8 cellular contexts compared by ENCODE assay signal in genomic region chr12:14238224-14238792, GRCh38.
DNase-seq lines count a peak whose midpoint lies in the region; ATAC-seq, FAIRE-seq and TF ChIP-seq lines count a peak whose summit lies in the region.

No MANE protein-coding gene starts in this region.

- POLR2A ChIA-PET in GM12878 (lab: Charles Lee), result interaction anchor here (0.7 to 1.6 kb wide), 3 partner anchors 13 to 478 kb away, joined by 3 to 4 read pairs (median 4); partner anchors contain the start of gene ATF7IP

- CTCF ChIA-PET in GM12878 (lab: Yijun Ruan, JAX), result interaction anchor here (0.6 to 5.4 kb wide), 69 partner anchors 9 to 757 kb away, joined by 3 to 103 read pairs (median 4); partner anchors contain the start of gene ATF7IP

- TF ChIP-seq EP300 in GM12878 (IDR thresholded peaks at IDR 0.05; ENCODE audit: borderline replicate concordance in 1 of 2, control insufficient read depth in 1 of 2, low read depth in 2 of 2, low read length in 2 of 2), result no peak

- FAIRE-seq in D721Med (lab: Jason Lieb, UNC) (peak; percentile 51), GM12878 (lab: Jason Lieb, UNC) (peak; percentile 7), H54 (lab: Jason Lieb, UNC) (no peak)

- H3K9ac ChIP-seq in GM12878 (ENCODE audit: control insufficient read depth, insufficient read depth, low read length), result no peak overlapping the region

- DNase-seq in D721Med (ENCODE audit: insufficient read length, low spot score), result no peak
- no peak for DNase-seq in LNCaP clone FGC (ENCODE audit: low read depth)
- DNase-seq in GM12878 (ENCODE audit: low read depth, low spot score), result no peak
- DNase-seq in left colon, result no peak
- DNase-seq in H54 (ENCODE audit: insufficient read length, low spot score), result no peak

- SMC1A ChIA-PET in GM12878 (lab: Charles Lee; ENCODE audit: uncharacterized antibody, unreplicated experiment), result interaction anchor here (0.7 to 6.1 kb wide), 62 partner anchors 12 to 757 kb away, joined by 3 to 103 read pairs (median 4); partner anchors contain the start of gene ATF7IP

- ATAC-seq in GM12878 (peak; percentile 20; the same call in 1 of the 3 replicates), left colon (peak; percentile 57), GM19035 (IDR thresholded peaks at IDR 0.05; ENCODE audit: unreplicated experiment) (no peak), HG02973 (IDR thresholded peaks at IDR 0.05; ENCODE audit: unreplicated experiment) (no peak), HG02884 (IDR thresholded peaks at IDR 0.05; ENCODE audit: unreplicated experiment) (no peak)

- no peaks in the 10 kb centered on the region for H3K27me3 ChIP-seq in GM12878 (replicated peaks in 1 of 2; ENCODE audit: control insufficient read depth in 2 of 2, insufficient read depth in 2 of 2, low read length in 1 of 2)

- peaks cover 8% of the 10 kb centered on the region; the same call in 2 of the 3 replicates for H3K9me3 ChIP-seq in GM12878 (replicated peaks; ENCODE audit: control insufficient read depth, insufficient read depth, low read length)

- peak; percentile 69 for TF ChIP-seq CTCF in D721Med (IDR thresholded peaks at IDR 0.05; ENCODE audit: insufficient read depth, missing control alignments)
- TF ChIP-seq CTCF in LNCaP clone FGC (IDR thresholded peaks at IDR 0.05; ENCODE audit: control insufficient read depth, extremely low read depth, insufficient read depth), result peak; percentile 60
- peak; percentile 36 to 65 (median 53); a peak in 5 of 6 replicates for TF ChIP-seq CTCF in GM12878 (IDR thresholded peaks at IDR 0.05 in 2 of 3, conservative IDR thresholded peaks at IDR 0.05 in 1 of 3; ENCODE audit: control insufficient read depth in 2 of 3, extremely low read depth in 1 of 3, insufficient read depth in 1 of 3, low read depth in 3 of 3, low read length in 3 of 3)

- RAD21 ChIA-PET in GM12878 (lab: Charles Lee; ENCODE audit: unreplicated experiment), result interaction anchor here (0.7 to 5.4 kb wide), 46 partner anchors 12 to 757 kb away, joined by 3 to 113 read pairs (median 4); partner anchors contain the start of gene ATF7IP

- TF ChIP-seq POLR2A in GM12878 (IDR thresholded peaks at IDR 0.05; ENCODE audit: low read depth, low read length) (no peak), H54 (IDR thresholded peaks at IDR 0.05; ENCODE audit: low read depth, low read length) (no peak)

- H3K4me3 ChIP-seq in LNCaP clone FGC (ENCODE audit: low read depth, low read length) (no peak overlapping the region), GM12878 (no peak overlapping the region)

- no peak overlapping the region; the same call in 1 of the 2 replicates for H3K4me2 ChIP-seq in GM12878 (ENCODE audit: control insufficient read depth, insufficient read depth)

- no peak overlapping the region for H2AFZ ChIP-seq in GM12878 (ENCODE audit: control insufficient read depth, low read depth, low read length)

- TF ChIP-seq RAD21 in GM12878 (IDR thresholded peaks at IDR 0.05; ENCODE audit: insufficient read depth, low read depth, low read length), result peak; percentile 67

- BruUV-seq in GM12878 (replicated peaks; lab: Mats Ljungman, UMichigan), result no TSS peak

- H3K27ac ChIP-seq in GM12878 (ENCODE audit: control insufficient read depth, insufficient read depth), result peak overlapping the region; percentile 99

- intact Hi-C loops in GM12878 (cut with micrococcal nuclease; ENCODE audit: unreplicated experiment) (loop anchor here (1.0 to 10.0 kb wide), 5 partner anchors 376 to 756 kb away; a partner anchor contains a TSS), left colon (cut with DNase I, micrococcal nuclease) (loop anchor here in 1 of 2 donors (2.0 kb wide), 1 partner anchor 380 kb away; no protein-coding TSS in a partner anchor)

- in situ Hi-C loops in GM12878 (cut with MboI), result loop anchor here (5.0 to 25.0 kb wide), 4 partner anchors 224 to 756 kb away; no protein-coding TSS in a partner anchor

- H3K79me2 ChIP-seq in GM12878 (ENCODE audit: control insufficient read depth, insufficient read depth, low read length), result no peaks in the 10 kb centered on the region

- H3K36me3 ChIP-seq in GM12878 (ENCODE audit: control insufficient read depth in 2 of 2, insufficient read depth in 2 of 2, low read length in 1 of 2), result no peaks in the 10 kb centered on the region

- peaks cover 18% of the 10 kb centered on the region for H3K4me1 ChIP-seq in GM12878 (ENCODE audit: control insufficient read depth, insufficient read depth, low read length)

- H4K20me1 ChIP-seq in GM12878 (ENCODE audit: control insufficient read depth, insufficient read depth), result no peaks in the 10 kb centered on the region

- 37% methylated on average over 8 of the region's 8 CpGs for WGBS in GM12878 (ENCODE audit: insufficient coverage, insufficient replicate concordance, low lambda C conversion rate, missing lambda C conversion rate)

TF ChIP-seq in GM12878, 131 proteins besides CTCF, POLR2A, EP300 and RAD21 (continues in another document):
- no peak for TF ChIP-seq TBL1XR1 (IDR thresholded peaks at IDR 0.05; ENCODE audit: low read depth, low read length)
- no peak for TF ChIP-seq FOS (IDR thresholded peaks at IDR 0.05; ENCODE audit: borderline replicate concordance, extremely low read depth, insufficient read length)
- peak; percentile 73; the same call in 1 of the 2 replicates for TF ChIP-seq SMC3 (IDR thresholded peaks at IDR 0.05; ENCODE audit: borderline replicate concordance, low read length)
- no peak for TF ChIP-seq POU2F2 (IDR thresholded peaks at IDR 0.05; ENCODE audit: borderline replicate concordance, low read depth, low read length)
- TF ChIP-seq SREBF2 (IDR thresholded peaks at IDR 0.05; ENCODE audit: low read length), result no peak
- no peak for TF ChIP-seq CEBPZ (IDR thresholded peaks at IDR 0.05; ENCODE audit: low read depth, low read length)
- TF ChIP-seq STAT1 (conservative IDR thresholded peaks at IDR 0.05), result no peak
- TF ChIP-seq PRDM15 (CRISPR knock-in tag; IDR thresholded peaks at IDR 0.05), result no peak
- no peak for TF ChIP-seq BMI1 (IDR thresholded peaks at IDR 0.05; ENCODE audit: borderline replicate concordance)
- TF ChIP-seq CHD1 (IDR thresholded peaks at IDR 0.05; ENCODE audit: low read depth, low read length), result no peak
- TF ChIP-seq MEF2A (IDR thresholded peaks at IDR 0.05; ENCODE audit: insufficient read depth, low read depth, low read length), result peak; percentile 65

Comparison
In these comparisons a context has a peak if more than half of its experiments do, and no peak if none do; other contexts are left out.
1. ATAC-seq: peak in GM12878 (single experiment) and left colon (single experiment); none in GM19035 (single experiment), HG02973 (single experiment) and HG02884 (single experiment).
2. Peak in every context shown above with its lines, with median percentiles within 50 percentile points of each other: CTCF ChIP-seq.